9 cellular contexts compared by ENCODE assay signal in genomic region chrX:151155234-151155633, GRCh38. TPM values are rescaled to one million over a fixed set of nuclear protein-coding genes. Genes with fewer than 3 reads are reported as not detected.
"Had no signal": no experiment of that assay in that cellular context is flagged by ENCODE, and none has a peak within 500 bp of the region (broad histone marks: within the 10 kb centered on the region; RNA-seq: fewer than 3 reads in every experiment).

No MANE protein-coding gene starts in this region.

- FAIRE-seq: H1, H54, K562 had no signal

- H3K27ac ChIP-seq: HL-60 had no signal

- H3K4me3 ChIP-seq: GM23338, K562 had no signal

- DNase-seq: H9, HCEC 1CT, IMR-90 had no signal

- ATAC-seq: GM23338, K562 had no signal

- H3K4me2 ChIP-seq: GM23338 had no signal

- H2AFZ ChIP-seq: GM23338 had no signal

RNA-seq across cellular contexts. Expression of gene GPR50, which starts 21.1 kb away (rescaled TPM):
- total RNA-seq: HT1080, IMR-90, K562 had no signal
- polyA plus RNA-seq: IMR-90 had no signal
